ENCODE assay signal across 11 cellular contexts in the genomic region with DNA sequence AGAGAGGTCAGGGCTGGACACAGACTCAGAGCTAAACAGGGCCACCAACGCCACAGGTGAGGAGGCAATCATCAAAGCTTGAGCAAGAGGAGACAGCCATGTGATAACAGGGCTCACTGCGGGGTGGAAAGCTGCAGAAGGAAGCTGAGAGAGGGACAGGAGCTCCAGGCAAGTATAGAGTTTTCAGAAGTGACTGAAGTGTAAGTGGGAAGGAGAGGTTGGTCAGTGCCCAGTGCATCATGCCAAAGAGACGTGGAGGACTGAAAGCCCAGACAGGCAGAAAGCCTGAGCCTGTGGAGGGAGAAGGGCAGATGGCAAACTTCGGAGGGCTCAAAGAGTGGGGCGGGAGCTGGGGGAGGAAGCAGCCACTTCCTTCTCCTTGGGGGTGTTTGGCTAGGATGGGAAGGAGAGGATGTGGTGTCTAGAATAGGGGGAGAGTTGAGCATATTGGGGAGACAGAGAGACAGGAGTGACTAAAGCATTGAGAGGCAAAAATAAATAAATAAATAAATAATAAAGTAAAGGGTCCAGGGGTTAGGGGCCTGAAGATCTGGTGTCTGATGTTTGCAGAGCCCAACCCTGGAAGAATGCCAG. TPM values are rescaled to one million over a fixed set of nuclear protein-coding genes. Genes with fewer than 3 reads are reported as not detected.
A peak's percentile ranks its signal among the peaks of the same experiment; 100 is the strongest.
DNase-seq lines count a peak whose midpoint lies in the region; ATAC-seq and TF ChIP-seq lines count a peak whose summit lies in the region.
"Had no signal": no experiment of that assay in that cellular context is flagged by ENCODE, and none has a peak within 500 bp of the region (broad histone marks: within the 10 kb centered on the region; RNA-seq: fewer than 3 reads in every experiment).

No MANE protein-coding gene starts in this region.

- no peak overlapping the region for H3K4me3 ChIP-seq in hepatocyte
- no peak overlapping the region for H3K4me3 ChIP-seq in smooth muscle cell

- H3K27me3 ChIP-seq in hepatocyte: no peaks in the 10 kb centered on the region
- H3K27me3 ChIP-seq in smooth muscle cell (ENCODE audit: low read depth): no peaks in the 10 kb centered on the region

- ATAC-seq in HG02571 (IDR thresholded peaks at IDR 0.05; ENCODE audit: unreplicated experiment): no peak
- ATAC-seq: stimulated activated naive CD8-positive, alpha-beta T cell treated with anti-CD3 and anti-CD28 coated beads, Interleukin-15, amount 100 ng/mL, for 72 hours had no signal

- DNase-seq in SKM-1 (lab: John Stamatoyannopoulos, UW; ENCODE audit: unreplicated experiment) (peak; percentile 43), SKM-1 treated with dmso at 0.1 percent for 144 hours (lab: John Stamatoyannopoulos, UW; ENCODE audit: unreplicated experiment) (no peak), NCI-H69 (lab: John Stamatoyannopoulos, UW) (peak; percentile 2), hepatocyte (ENCODE audit: low spot score) (peak; percentile 56), smooth muscle cell (lab: John Stamatoyannopoulos, UW; ENCODE audit: unreplicated experiment) (no peak), activated gamma-delta T cell treated with Interleukin-2 at 50 U/mL for 16 hours (no peak), occipital lobe (lab: John Stamatoyannopoulos, UW) (no peak)
- DNase-seq: kidney glomerular epithelial cell; stimulated activated naive CD8-positive, alpha-beta T cell treated with anti-CD3 and anti-CD28 coated beads, Interleukin-15, amount 100 ng/mL, for 72 hours had no signal

- 63% methylated on average over 5 of the region's 5 CpGs for WGBS in hepatocyte (ENCODE audit: low lambda C conversion rate, missing lambda C conversion rate)
- WGBS in smooth muscle cell (ENCODE audit: low lambda C conversion rate): 61% methylated on average over 5 of the region's 5 CpGs

- H3K79me2 ChIP-seq in hepatocyte (peaks cover 56% of the 10 kb centered on the region), smooth muscle cell (ENCODE audit: low read depth) (peaks cover 43% of the 10 kb centered on the region)

- H2AFZ ChIP-seq in hepatocyte (no peak overlapping the region), smooth muscle cell (ENCODE audit: low read depth) (no peak overlapping the region)

- TF ChIP-seq CTCF in hepatocyte (IDR thresholded peaks at IDR 0.05; ENCODE audit: poor library complexity) (no peak), smooth muscle cell (IDR thresholded peaks at IDR 0.05; ENCODE audit: borderline replicate concordance, insufficient read depth, poor library complexity, severe bottlenecking) (no peak)

- H3K9me3 ChIP-seq in hepatocyte (ENCODE audit: low read depth) (no peaks in the 10 kb centered on the region), smooth muscle cell (replicated peaks; ENCODE audit: low read depth) (no peaks in the 10 kb centered on the region)

- H3F3A ChIP-seq in smooth muscle cell (ENCODE audit: low read depth): peaks cover 6% of the 10 kb centered on the region

- H4K20me1 ChIP-seq in hepatocyte (ENCODE audit: insufficient read depth, poor library complexity, severe bottlenecking): no peaks in the 10 kb centered on the region
- peaks cover 63% of the 10 kb centered on the region for H4K20me1 ChIP-seq in smooth muscle cell (ENCODE audit: low read depth)

- no peak overlapping the region for H3K9ac ChIP-seq in smooth muscle cell (ENCODE audit: low read depth)

- H3K4me1 ChIP-seq in hepatocyte (ENCODE audit: insufficient read depth) (peaks cover 71% of the 10 kb centered on the region), smooth muscle cell (ENCODE audit: low read depth) (peaks cover 45% of the 10 kb centered on the region)

- peak overlapping the region; percentile 90 for H3K4me2 ChIP-seq in hepatocyte
- H3K4me2 ChIP-seq in smooth muscle cell: peak overlapping the region; percentile 97

- H3K27ac ChIP-seq in hepatocyte (peak overlapping the region; percentile 2), smooth muscle cell (ENCODE audit: low read depth) (no peak overlapping the region)

- H3K36me3 ChIP-seq in hepatocyte (replicated peaks; ENCODE audit: insufficient read depth, low read depth) (no peaks in the 10 kb centered on the region), smooth muscle cell (ENCODE audit: low read depth) (no peaks in the 10 kb centered on the region)

- no peaks in the 10 kb centered on the region for H3K9me2 ChIP-seq in hepatocyte (replicated peaks; ENCODE audit: insufficient read depth)

RNA-seq across cellular contexts. Expression of a gene that starts 2.6 kb away (rescaled TPM):
- total RNA-seq in hepatocyte: 41.4 and 49.7 TPM in 2 replicates
- polyA plus RNA-seq in hepatocyte: 55.3 and 66.5 TPM in 2 replicates
- total RNA-seq in smooth muscle cell: 28.0 and 30.6 TPM in 2 replicates
- 50.2 and 51.6 TPM in 2 replicates for polyA plus RNA-seq in smooth muscle cell
- total RNA-seq in occipital lobe: 44.6 TPM
- total RNA-seq: T-helper 2 cell treated with Interferon-gamma antibody and Interleukin-4, amounts not matched to agents 100 ng/mL and 5 ng/mL, for 36 hours had no signal

Comparison
In these comparisons a context has a peak if more than half of its experiments do, and no peak if none do; other contexts are left out.
1. DNase-seq: peak in SKM-1 (single experiment), NCI-H69 (single experiment) and hepatocyte (single experiment); none in SKM-1 treated with dmso at 0.1 percent for 144 hours (single experiment), smooth muscle cell (single experiment), activated gamma-delta T cell treated with Interleukin-2 at 50 U/mL for 16 hours (single experiment) and occipital lobe (single experiment).